Comparison of ENCODE assay signal across 15 cellular contexts in the genomic region with DNA sequence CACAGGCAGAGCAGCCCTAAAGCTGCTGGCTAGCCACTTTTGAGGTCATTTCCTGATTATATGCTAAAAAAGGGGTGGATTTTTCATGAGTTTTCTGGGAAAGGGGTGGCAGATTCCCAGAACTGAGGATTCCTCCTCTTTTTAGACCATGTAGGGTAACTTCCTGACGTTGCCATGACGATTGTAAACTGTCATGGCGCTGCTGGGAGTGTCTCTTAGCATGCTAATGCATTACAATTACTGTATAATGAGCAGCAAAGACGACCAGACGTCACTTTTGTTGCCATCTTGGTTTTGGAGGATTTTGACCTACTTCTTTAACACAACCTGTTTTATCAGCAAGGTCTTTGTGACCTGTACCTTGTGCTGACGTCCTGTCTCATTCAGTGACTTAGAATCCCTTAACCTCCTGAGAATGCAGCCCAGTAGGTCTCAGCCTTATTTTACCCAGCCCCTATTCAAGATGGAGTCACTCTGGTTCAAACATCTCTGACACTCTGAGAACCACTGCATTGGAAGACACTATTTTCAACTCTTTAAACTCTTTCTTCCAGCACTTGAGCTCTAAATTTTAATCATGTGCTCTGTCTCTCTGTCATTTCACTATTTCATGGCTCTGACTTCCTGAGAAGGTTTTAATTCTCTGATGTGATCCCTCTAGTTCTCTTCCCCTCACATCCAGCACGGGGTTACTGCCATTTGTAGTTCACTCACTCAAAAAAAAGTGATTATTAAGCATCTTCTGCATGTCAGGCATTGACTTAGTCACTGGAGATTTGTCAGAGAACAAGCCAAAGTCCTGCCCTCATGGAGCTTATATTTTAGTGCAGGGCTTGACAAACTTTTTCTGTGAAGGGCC.
DNase-seq lines count a peak whose midpoint lies in the region; ATAC-seq, FAIRE-seq and TF ChIP-seq lines count a peak whose summit lies in the region.
"Had no signal": no experiment of that assay in that cellular context is flagged by ENCODE, and none has a peak within 500 bp of the region (broad histone marks: within the 10 kb centered on the region; RNA-seq: fewer than 3 reads in every experiment).

No MANE protein-coding gene starts in this region.

- TF ChIP-seq CTCF in natural killer cell (IDR thresholded peaks at IDR 0.05) (no peak), K562 (IDR thresholded peaks at IDR 0.05 in 2 of 3, conservative IDR thresholded peaks at IDR 0.05 in 1 of 3; ENCODE audit: insufficient read depth in 2 of 3, low read depth in 1 of 3, low read length in 3 of 3) (no peak)

- in situ Hi-C loops in K562 (cut with MboI) = no loop called here

- no peak for ATAC-seq in natural killer cell
- ATAC-seq in natural killer cell treated with Interleukin-12 subunit alpha and Interleukin-12 subunit beta and Interleukin-15 and Interleukin-18, amount 100 ng/mL, for 72 hours = no peak
- no peak for ATAC-seq in K562
- ATAC-seq in naive B cell (ENCODE audit: low read depth in 2 of 2) = no peak
- ATAC-seq: HCT116 had no signal

- H2AFZ ChIP-seq in K562 (ENCODE audit: low read depth, low read length) = no peak overlapping the region

- BruUV-seq in K562 (replicated peaks; lab: Mats Ljungman, UMichigan) = no TSS peak

- H3K36me3 Mint-ChIP-seq in natural killer cell (no peaks in the 10 kb centered on the region), naive B cell (peaks cover 16 to 44% of the 10 kb centered on the region in 2 donors)
- H3K36me3 Mint-ChIP-seq in natural killer cell treated with Interleukin-12 subunit alpha and Interleukin-12 subunit beta and Interleukin-15 and Interleukin-18, amount 100 ng/mL, for 72 hours = peaks cover 15% of the 10 kb centered on the region

- POLR2A ChIA-PET in K562 (lab: Yijun Ruan, JAX) (interaction anchor here (0.6 to 0.7 kb wide), 2 partner anchors 18 to 376 kb away, joined by 3 read pairs; no protein-coding TSS in a partner anchor), HEK293T (lab: Yijun Ruan, JAX) (no interaction called here)

- intact Hi-C loops in natural killer cell (cut with micrococcal nuclease) = no loop called here
- intact Hi-C loops in K562 (cut with micrococcal nuclease) = no loop called here

- no peaks in the 10 kb centered on the region; a peak in 2 of 5 replicates for H3K4me1 ChIP-seq in K562 (replicated peaks in 1 of 2; ENCODE audit: control insufficient read depth in 2 of 2, insufficient read depth in 2 of 2, low read length in 2 of 2)

- 80% methylated on average over 7 of the region's 7 CpGs for WGBS in K562 (ENCODE audit: insufficient coverage, low coverage, missing lambda C conversion rate)

- H3K4me1 Mint-ChIP-seq in natural killer cell (peaks cover 44 to 70% of the 10 kb centered on the region in 2 donors), naive B cell (peaks cover 38 to 43% (median 40%) of the 10 kb centered on the region in 3 donors)
- H3K4me1 Mint-ChIP-seq in natural killer cell treated with Interleukin-12 subunit alpha and Interleukin-12 subunit beta and Interleukin-15 and Interleukin-18, amount 100 ng/mL, for 72 hours (ENCODE audit: low read depth in 2 of 2) = peaks cover 49 to 52% of the 10 kb centered on the region in 2 donors

- H3K9me3 Mint-ChIP-seq in natural killer cell = no peaks in the 10 kb centered on the region
- H3K9me3 Mint-ChIP-seq in natural killer cell treated with Interleukin-12 subunit alpha and Interleukin-12 subunit beta and Interleukin-15 and Interleukin-18, amount 100 ng/mL, for 72 hours = no peaks in the 10 kb centered on the region
- no peaks in the 10 kb centered on the region for H3K9me3 Mint-ChIP-seq in naive B cell
- H3K9me3 Mint-ChIP-seq: CD4-positive, CD25-positive, alpha-beta regulatory T cell had no signal

- H3K27ac Mint-ChIP-seq in natural killer cell = peak overlapping the region; percentile 30 to 41
- no peak overlapping the region for H3K27ac Mint-ChIP-seq in natural killer cell treated with Interleukin-12 subunit alpha and Interleukin-12 subunit beta and Interleukin-15 and Interleukin-18, amount 100 ng/mL, for 72 hours
- H3K27ac Mint-ChIP-seq in naive B cell = peak overlapping the region in 4 of 6 donors; percentile 33 to 82 (median 56)

- H3K4me3 ChIP-seq in K562 = no peak overlapping the region
- H3K4me3 ChIP-seq: BLaER1 treated with 17β-estradiol and CSF1 and Interleukin-3, amounts not matched to agents 10 nM and 100 nM had no signal

- TF ChIP-seq EP300 in K562 (IDR thresholded peaks at IDR 0.05; ENCODE audit: low read length) = no peak

- no peak overlapping the region for H3K4me2 ChIP-seq in K562 (ENCODE audit: insufficient read depth, low read length)
- H3K4me2 ChIP-seq: BLaER1 treated with 17β-estradiol and CSF1 and Interleukin-3, amounts not matched to agents 10 nM and 100 nM had no signal

- H3K36me3 ChIP-seq in K562 (ENCODE audit: control insufficient read depth, insufficient read depth, low read length) = peaks cover 87% of the 10 kb centered on the region; the same call in 2 of the 3 replicates

- no peak overlapping the region for H3K4me3 Mint-ChIP-seq in natural killer cell
- no peak overlapping the region for H3K4me3 Mint-ChIP-seq in natural killer cell treated with Interleukin-12 subunit alpha and Interleukin-12 subunit beta and Interleukin-15 and Interleukin-18, amount 100 ng/mL, for 72 hours
- H3K4me3 Mint-ChIP-seq in naive B cell = no peak overlapping the region
- H3K4me3 Mint-ChIP-seq: CD4-positive, CD25-positive, alpha-beta regulatory T cell had no signal

- H3K9ac ChIP-seq in K562 (ENCODE audit: insufficient read depth in 1 of 2, low read depth in 2 of 2, low read length in 2 of 2) = no peak overlapping the region
- H3K9ac ChIP-seq: BLaER1 treated with 17β-estradiol and CSF1 and Interleukin-3, amounts not matched to agents 10 nM and 100 nM had no signal

- H3K79me2 ChIP-seq in K562 (ENCODE audit: control insufficient read depth, insufficient read depth, low read length) = peaks cover 24% of the 10 kb centered on the region; the same call in 2 of the 3 replicates

- peak; percentile 26 for FAIRE-seq in K562 (lab: Jason Lieb, UNC)
- FAIRE-seq: H54 had no signal

- no peaks in the 10 kb centered on the region for H3K27me3 ChIP-seq in K562 (ENCODE audit: control insufficient read depth in 2 of 2, insufficient read depth in 2 of 2, low read length in 2 of 2)
- H3K27me3 ChIP-seq: BLaER1 treated with 17β-estradiol and CSF1 and Interleukin-3, amounts not matched to agents 10 nM and 100 nM had no signal

- no peak for TF ChIP-seq POLR2A in K562 (conservative IDR thresholded peaks at IDR 0.05)

- TF ChIP-seq RAD21 in K562 (CRISPR knock-in tag; conservative IDR thresholded peaks at IDR 0.05 in 1 of 2, IDR thresholded peaks at IDR 0.05 in 1 of 2) = no peak

- DNase-seq in natural killer cell (no peak), K562 (ENCODE audit: extremely low read depth in 1 of 4, low spot score in 3 of 4) (peak in 1 of 4 experiments; percentile 22), naive B cell (no peak), HEK293T (ENCODE audit: extremely low spot score) (no peak)
- DNase-seq in natural killer cell treated with Interleukin-12 subunit alpha and Interleukin-12 subunit beta and Interleukin-15 and Interleukin-18, amount 100 ng/mL, for 72 hours (ENCODE audit: low spot score) = no peak
- DNase-seq in stimulated activated CD4-positive, alpha-beta T cell treated with anti-CD3 and anti-CD28 coated beads, Interleukin-4, amount 100 ng/mL, for 24 hours = no peak
- DNase-seq in stimulated activated CD4-positive, alpha-beta T cell treated with anti-CD3 and anti-CD28 coated beads, Interleukin-12 subunit alpha, Interleukin-12 subunit beta, amount 100 ng/mL, for 4 hours = no peak
- DNase-seq: 8988T, ACHN, DMS53 had no signal

- CTCF ChIA-PET in K562 (lab: Yijun Ruan, JAX; ENCODE audit: low intra/inter-chr PET ratio) = interaction anchor here (0.6 kb wide), 1 partner anchor 551 kb away, joined by 3 read pairs; no protein-coding TSS in a partner anchor
- CTCF ChIA-PET in HEK293T (lab: Yijun Ruan, JAX) = no interaction called here

- no peaks in the 10 kb centered on the region for H3K9me1 ChIP-seq in K562 (ENCODE audit: control insufficient read depth, insufficient read depth, low read length)

- H3K27ac ChIP-seq in K562 (ENCODE audit: extremely low read depth, low read depth, low read length) = no peak overlapping the region
- H3K27ac ChIP-seq: BLaER1 treated with 17β-estradiol and CSF1 and Interleukin-3, amounts not matched to agents 10 nM and 100 nM; HL-60 had no signal

- no peaks in the 10 kb centered on the region; the same call in 1 of the 2 replicates for H4K20me1 ChIP-seq in K562 (replicated peaks; ENCODE audit: control insufficient read depth, insufficient read depth, low read length)

- no peaks in the 10 kb centered on the region for H3K27me3 Mint-ChIP-seq in natural killer cell (ENCODE audit: low read depth in 2 of 2)
- no peaks in the 10 kb centered on the region for H3K27me3 Mint-ChIP-seq in natural killer cell treated with Interleukin-12 subunit alpha and Interleukin-12 subunit beta and Interleukin-15 and Interleukin-18, amount 100 ng/mL, for 72 hours
- no peaks in the 10 kb centered on the region for H3K27me3 Mint-ChIP-seq in naive B cell
- H3K27me3 Mint-ChIP-seq: CD4-positive, CD25-positive, alpha-beta regulatory T cell had no signal

- H3K9me3 ChIP-seq in K562 (replicated peaks; ENCODE audit: control insufficient read depth, insufficient read depth, low read depth, low read length) = no peaks in the 10 kb centered on the region

TF ChIP-seq in K562, 482 proteins besides CTCF, POLR2A, EP300 and RAD21 (continues in another document):
- TF ChIP-seq OTX1 (CRISPR knock-in tag; IDR thresholded peaks at IDR 0.05) (no peak), ZNF311 (CRISPR knock-in tag; IDR thresholded peaks at IDR 0.05) (peak; percentile 76), FOXP1 (CRISPR knock-in tag; IDR thresholded peaks at IDR 0.05) (no peak), RFX1 (IDR thresholded peaks at IDR 0.05) (peak; percentile 83), FOXJ3 (CRISPR knock-in tag; IDR thresholded peaks at IDR 0.05) (no peak), ZNF133 (CRISPR knock-in tag; IDR thresholded peaks at IDR 0.05) (no peak), ZNF551 (CRISPR knock-in tag; IDR thresholded peaks at IDR 0.05) (no peak)

TF ChIP-seq in HEK293T, 16 proteins besides CTCF, POLR2A, EP300 and RAD21:
- TF ChIP-seq L3MBTL2 (conservative IDR thresholded peaks at IDR 0.05) (no peak), FOXK2 (IDR thresholded peaks at IDR 0.05) (no peak), LEF1 (IDR thresholded peaks at IDR 0.05; ENCODE audit: borderline replicate concordance) (no peak), CTBP1 (IDR thresholded peaks at IDR 0.05; ENCODE audit: borderline replicate concordance) (no peak), HDGF (IDR thresholded peaks at IDR 0.05; ENCODE audit: borderline replicate concordance) (no peak), ELF4 (IDR thresholded peaks at IDR 0.05) (no peak), SUZ12 (IDR thresholded peaks at IDR 0.05) (no peak), FOXA1 (IDR thresholded peaks at IDR 0.05) (no peak), FOXM1 (IDR thresholded peaks at IDR 0.05; ENCODE audit: borderline replicate concordance) (no peak), NFRKB (IDR thresholded peaks at IDR 0.05) (no peak), SP1 (IDR thresholded peaks at IDR 0.05) (no peak), TARDBP (IDR thresholded peaks at IDR 0.05) (no peak), BHLHE40 (IDR thresholded peaks at IDR 0.05; ENCODE audit: borderline replicate concordance) (no peak)
TF ChIP-seq in HEK293T: peak in this region for 0.

Comparison
In these comparisons a context has a peak if more than half of its experiments do, and no peak if none do; other contexts are left out.
1. H3K27ac Mint-ChIP-seq: peak in natural killer cell (2 of 2) and naive B cell (4 of 6); none in natural killer cell treated with Interleukin-12 subunit alpha and Interleukin-12 subunit beta and Interleukin-15 and Interleukin-18, amount 100 ng/mL, for 72 hours (0 of 2).